20 cellular contexts compared by ENCODE assay signal in the genomic region with DNA sequence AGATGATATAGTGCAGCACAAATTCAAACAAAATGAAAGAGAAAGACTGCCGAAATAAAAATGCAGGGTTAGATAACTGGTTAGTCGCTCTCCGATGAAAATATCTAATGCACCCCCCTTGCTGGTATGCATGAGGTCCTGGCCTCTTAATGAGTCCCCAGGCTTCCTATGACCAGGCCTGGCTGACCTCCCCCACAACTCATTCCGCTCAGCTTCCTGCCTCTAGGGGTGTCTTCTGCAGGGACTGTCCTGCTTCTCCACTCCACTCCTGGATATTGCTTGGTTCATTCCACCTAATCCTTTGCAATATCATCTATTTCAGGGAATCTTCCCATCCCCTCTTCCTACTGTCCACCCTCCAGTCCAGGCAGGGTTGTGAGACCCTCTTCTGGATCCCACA.
"Had no signal": no experiment of that assay in that cellular context is flagged by ENCODE, and none has a peak within 500 bp of the region (broad histone marks: within the 10 kb centered on the region; RNA-seq: fewer than 3 reads in every experiment).

No MANE protein-coding gene starts in this region.

- H3K27ac ChIP-seq: colonic mucosa, left ventricle myocardium inferior, lower lobe of right lung, neutrophil, psoas muscle, spleen, thoracic aorta, transverse colon had no signal

- H3K4me3 Mint-ChIP-seq: immature natural killer cell; memory B cell; naive B cell; nephron; stimulated activated memory B cell treated with anti-CD40 and anti-IgM and Interleukin-4, amounts not matched to agents 10 μg/mL and 1 μg/mL and 100 μg/mL, for 72 hours; stimulated activated naive CD8-positive, alpha-beta T cell treated with anti-CD3 and anti-CD28 coated beads, Interleukin-15, amount 100 ng/mL, for 72 hours had no signal

- H3K36me3 Mint-ChIP-seq: immature natural killer cell; memory B cell; naive B cell; stimulated activated memory B cell treated with anti-CD40 and anti-IgM and Interleukin-4, amounts not matched to agents 10 μg/mL and 1 μg/mL and 100 μg/mL, for 72 hours had no signal

- ATAC-seq: lower lobe of right lung; sciatic nerve; stimulated activated memory B cell treated with anti-CD40 and anti-IgM and Interleukin-4, amounts not matched to agents 10 μg/mL and 1 μg/mL and 100 μg/mL, for 72 hours; stimulated activated naive CD8-positive, alpha-beta T cell treated with anti-CD3 and anti-CD28 coated beads, Interleukin-15, amount 100 ng/mL, for 72 hours had no signal

- H3K27ac Mint-ChIP-seq: immature natural killer cell; memory B cell; naive B cell; nephron; stimulated activated memory B cell treated with anti-CD40 and anti-IgM and Interleukin-4, amounts not matched to agents 10 μg/mL and 1 μg/mL and 100 μg/mL, for 72 hours; stimulated activated naive CD8-positive, alpha-beta T cell treated with anti-CD3 and anti-CD28 coated beads, Interleukin-15, amount 100 ng/mL, for 72 hours had no signal

- H3K9me3 ChIP-seq: colonic mucosa, left ventricle myocardium inferior, lower lobe of right lung, neutrophil, psoas muscle, spleen, thoracic aorta, transverse colon had no signal

- DNase-seq: colonic mucosa; dermis blood vessel endothelial cell; immature natural killer cell; left ventricle myocardium inferior; lower lobe of right lung; midbrain; naive B cell; psoas muscle; spleen; stimulated activated CD4-positive, alpha-beta T cell treated with anti-CD3 and anti-CD28 coated beads, Interleukin-1b, Interleukin-23, amount 100 ng/mL, for 48 hours; stimulated activated CD4-positive, alpha-beta T cell treated with anti-CD3 and anti-CD28 coated beads, Interleukin-4, amount 100 ng/mL, for 24 hours; stimulated activated naive CD8-positive, alpha-beta T cell treated with anti-CD3 and anti-CD28 coated beads, Interleukin-15, amount 100 ng/mL, for 72 hours; transverse colon had no signal

- H3K4me3 ChIP-seq: colonic mucosa, left ventricle myocardium inferior, lower lobe of right lung, psoas muscle, spleen, thoracic aorta, transverse colon had no signal

- H3K36me3 ChIP-seq: colonic mucosa, left ventricle myocardium inferior, lower lobe of right lung, neutrophil, spleen, thoracic aorta, transverse colon had no signal

- H3K9me3 Mint-ChIP-seq: nephron had no signal

- H3K27me3 ChIP-seq: colonic mucosa, foreskin keratinocyte, neutrophil, transverse colon had no signal

- H3K4me1 ChIP-seq: colonic mucosa, left ventricle myocardium inferior, lower lobe of right lung, psoas muscle, spleen, transverse colon had no signal

- H3K4me1 Mint-ChIP-seq: immature natural killer cell; memory B cell; naive B cell; stimulated activated memory B cell treated with anti-CD40 and anti-IgM and Interleukin-4, amounts not matched to agents 10 μg/mL and 1 μg/mL and 100 μg/mL, for 72 hours; stimulated activated naive CD8-positive, alpha-beta T cell treated with anti-CD3 and anti-CD28 coated beads, Interleukin-15, amount 100 ng/mL, for 72 hours had no signal
